Comparison of ENCODE assay signal across 1 cellular context in genomic region chr7:35699906-35700305, GRCh38.
TF ChIP-seq lines count a peak whose summit lies in the region.

No MANE protein-coding gene starts in this region.

TF ChIP-seq in HepG2, 621 proteins besides CTCF, POLR2A, EP300 and RAD21:
- TF ChIP-seq, protein P1, sequence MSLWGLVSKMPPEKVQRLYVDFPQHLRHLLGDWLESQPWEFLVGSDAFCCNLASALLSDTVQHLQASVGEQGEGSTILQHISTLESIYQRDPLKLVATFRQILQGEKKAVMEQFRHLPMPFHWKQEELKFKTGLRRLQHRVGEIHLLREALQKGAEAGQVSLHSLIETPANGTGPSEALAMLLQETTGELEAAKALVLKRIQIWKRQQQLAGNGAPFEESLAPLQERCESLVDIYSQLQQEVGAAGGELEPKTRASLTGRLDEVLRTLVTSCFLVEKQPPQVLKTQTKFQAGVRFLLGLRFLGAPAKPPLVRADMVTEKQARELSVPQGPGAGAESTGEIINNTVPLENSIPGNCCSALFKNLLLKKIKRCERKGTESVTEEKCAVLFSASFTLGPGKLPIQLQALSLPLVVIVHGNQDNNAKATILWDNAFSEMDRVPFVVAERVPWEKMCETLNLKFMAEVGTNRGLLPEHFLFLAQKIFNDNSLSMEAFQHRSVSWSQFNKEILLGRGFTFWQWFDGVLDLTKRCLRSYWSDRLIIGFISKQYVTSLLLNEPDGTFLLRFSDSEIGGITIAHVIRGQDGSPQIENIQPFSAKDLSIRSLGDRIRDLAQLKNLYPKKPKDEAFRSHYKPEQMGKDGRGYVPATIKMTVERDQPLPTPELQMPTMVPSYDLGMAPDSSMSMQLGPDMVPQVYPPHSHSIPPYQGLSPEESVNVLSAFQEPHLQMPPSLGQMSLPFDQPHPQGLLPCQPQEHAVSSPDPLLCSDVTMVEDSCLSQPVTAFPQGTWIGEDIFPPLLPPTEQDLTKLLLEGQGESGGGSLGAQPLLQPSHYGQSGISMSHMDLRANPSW (CRISPR knock-in tag; IDR thresholded peaks at IDR 0.05; ENCODE audit: borderline replicate concordance), result no peak
- TF ChIP-seq CEBPZ (IDR thresholded peaks at IDR 0.05; ENCODE audit: low read length) (no peak), MBD4 (IDR thresholded peaks at IDR 0.05; ENCODE audit: borderline replicate concordance, low read length) (no peak), MIER2 (CRISPR knock-in tag; IDR thresholded peaks at IDR 0.05) (no peak), RCOR2 (CRISPR knock-in tag; IDR thresholded peaks at IDR 0.05) (no peak), SCMH1 (CRISPR knock-in tag; IDR thresholded peaks at IDR 0.05; ENCODE audit: borderline replicate concordance) (no peak), FOXK1 (CRISPR knock-in tag; IDR thresholded peaks at IDR 0.05; ENCODE audit: borderline replicate concordance, low read depth) (no peak), ZNF713 (CRISPR knock-in tag; IDR thresholded peaks at IDR 0.05) (no peak), PHF21A (CRISPR knock-in tag; IDR thresholded peaks at IDR 0.05) (no peak)
- TF ChIP-seq, protein P2, sequence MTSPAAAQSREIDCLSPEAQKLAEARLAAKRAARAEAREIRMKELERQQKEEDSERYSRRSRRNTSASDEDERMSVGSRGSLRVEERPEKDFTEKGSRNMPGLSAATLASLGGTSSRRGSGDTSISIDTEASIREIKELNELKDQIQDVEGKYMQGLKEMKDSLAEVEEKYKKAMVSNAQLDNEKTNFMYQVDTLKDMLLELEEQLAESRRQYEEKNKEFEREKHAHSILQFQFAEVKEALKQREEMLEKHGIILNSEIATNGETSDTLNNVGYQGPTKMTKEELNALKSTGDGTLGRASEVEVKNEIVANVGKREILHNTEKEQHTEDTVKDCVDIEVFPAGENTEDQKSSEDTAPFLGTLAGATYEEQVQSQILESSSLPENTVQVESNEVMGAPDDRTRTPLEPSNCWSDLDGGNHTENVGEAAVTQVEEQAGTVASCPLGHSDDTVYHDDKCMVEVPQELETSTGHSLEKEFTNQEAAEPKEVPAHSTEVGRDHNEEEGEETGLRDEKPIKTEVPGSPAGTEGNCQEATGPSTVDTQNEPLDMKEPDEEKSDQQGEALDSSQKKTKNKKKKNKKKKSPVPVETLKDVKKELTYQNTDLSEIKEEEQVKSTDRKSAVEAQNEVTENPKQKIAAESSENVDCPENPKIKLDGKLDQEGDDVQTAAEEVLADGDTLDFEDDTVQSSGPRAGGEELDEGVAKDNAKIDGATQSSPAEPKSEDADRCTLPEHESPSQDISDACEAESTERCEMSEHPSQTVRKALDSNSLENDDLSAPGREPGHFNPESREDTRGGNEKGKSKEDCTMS (CRISPR knock-in tag; conservative IDR thresholded peaks at IDR 0.05), result no peak
